Comparison of ENCODE assay signal across 8 cellular contexts in genomic region chr14:91417134-91417982, GRCh38. TPM values are rescaled to one million over a fixed set of nuclear protein-coding genes. Genes with fewer than 3 reads are reported as not detected.
DNase-seq lines count a peak whose midpoint lies in the region; ATAC-seq and TF ChIP-seq lines count a peak whose summit lies in the region.

CCDC88C (minus strand) TSS chr14:91417820; CDS start chr14:91417690, 130 bp downstream.

- H3K27ac ChIP-seq in HL-60 (replicated peaks) (peak within 1 kb of the TSS; percentile 91), Peyer's patch (peak within 1 kb of the TSS; percentile 80 to 98 (median 88)), upper lobe of left lung (peak within 1 kb of the TSS; percentile 53 to 91 (median 80))

- no peaks in the 10 kb centered on the region for H3K9me3 ChIP-seq in Peyer's patch
- H3K9me3 ChIP-seq in upper lobe of left lung, result no peaks in the 10 kb centered on the region

- no peaks in the 10 kb centered on the region for H3K36me3 ChIP-seq in Peyer's patch
- no peaks in the 10 kb centered on the region for H3K36me3 ChIP-seq in upper lobe of left lung

- TF ChIP-seq EP300 in upper lobe of left lung (IDR thresholded peaks at IDR 0.05), result no peak

- TF ChIP-seq POLR2A in Peyer's patch (IDR thresholded peaks at IDR 0.05) (no peak), upper lobe of left lung (IDR thresholded peaks at IDR 0.05) (peak in 2 of 4 donors; percentile 32 to 37)

- no peak for TF ChIP-seq CTCF in HL-60 (IDR thresholded peaks at IDR 0.05; ENCODE audit: insufficient read depth, low read length)
- no peak for TF ChIP-seq CTCF in Peyer's patch (IDR thresholded peaks at IDR 0.05)
- no peak for TF ChIP-seq CTCF in omental fat pad (IDR thresholded peaks at IDR 0.05)
- TF ChIP-seq CTCF in upper lobe of left lung (IDR thresholded peaks at IDR 0.05), result no peak

- no peaks in the 10 kb centered on the region for H3K27me3 ChIP-seq in HL-60 (ENCODE audit: insufficient read depth, poor library complexity, severe bottlenecking)
- H3K27me3 ChIP-seq in Peyer's patch, result no peaks in the 10 kb centered on the region
- no peaks in the 10 kb centered on the region for H3K27me3 ChIP-seq in upper lobe of left lung

- DNase-seq in COLO668 (lab: John Stamatoyannopoulos, UW; ENCODE audit: unreplicated experiment) (peak; percentile 94), HL-60 (ENCODE audit: low read depth in 1 of 2, low spot score in 1 of 2) (peak in 1 of 2 experiments; percentile 77), Peyer's patch (peak; percentile 80 to 90 (median 90)), globus pallidus (ENCODE audit: low spot score) (peak; percentile 42), omental fat pad (ENCODE audit: low spot score) (no peak), upper lobe of left lung (peak; percentile 83 to 95)
- DNase-seq in activated effector memory CD4-positive, alpha-beta T cell treated with Interleukin-2 at 50 U/mL for 16 hours, result peak; percentile 71

- ATAC-seq in GM19463 (IDR thresholded peaks at IDR 0.05; ENCODE audit: unreplicated experiment) (peak; percentile 57), omental fat pad (ENCODE audit: low FRiP score) (peak; percentile 77), upper lobe of left lung (ENCODE audit: low FRiP score in 2 of 2) (peak; percentile 62 to 77)

- H3K4me1 ChIP-seq in Peyer's patch, result peaks cover 0 to 36% (median 19%) of the 10 kb centered on the region in 4 donors
- peaks cover 34 to 58% (median 37%) of the 10 kb centered on the region in 4 donors for H3K4me1 ChIP-seq in upper lobe of left lung

- peak within 1 kb of the TSS; percentile 93 for H3K4me3 ChIP-seq in HL-60 (replicated peaks; ENCODE audit: insufficient read depth, low read length)
- peak within 1 kb of the TSS; percentile 93 to 98 (median 95) for H3K4me3 ChIP-seq in Peyer's patch
- H3K4me3 ChIP-seq in upper lobe of left lung, result peak within 1 kb of the TSS; percentile 80 to 89 (median 86)

- 3 to 7% methylated on average over 8 to 14 of the region's 102 CpGs for WGBS in upper lobe of left lung, 2 donors

RNA-seq across cellular contexts. Expression of gene CCDC88C, which starts in this region (rescaled TPM):
- total RNA-seq in Peyer's patch (100 to 1,000 TPM in 1 of 4 donors, 10 to 100 TPM in 3; 18.9 to 189 (median 77.2) TPM), omental fat pad (10 to 100 TPM in 1 of 4 donors, 1 to 10 TPM in 3; 4.5 to 36.6 (median 9.4) TPM), upper lobe of left lung (100 to 1,000 TPM in 1 of 6 donors, 10 to 100 TPM in 5; 33.1 to 119 (median 54.5) TPM)
